Comparison of ENCODE assay signal across 8 cellular contexts in the genomic region with DNA sequence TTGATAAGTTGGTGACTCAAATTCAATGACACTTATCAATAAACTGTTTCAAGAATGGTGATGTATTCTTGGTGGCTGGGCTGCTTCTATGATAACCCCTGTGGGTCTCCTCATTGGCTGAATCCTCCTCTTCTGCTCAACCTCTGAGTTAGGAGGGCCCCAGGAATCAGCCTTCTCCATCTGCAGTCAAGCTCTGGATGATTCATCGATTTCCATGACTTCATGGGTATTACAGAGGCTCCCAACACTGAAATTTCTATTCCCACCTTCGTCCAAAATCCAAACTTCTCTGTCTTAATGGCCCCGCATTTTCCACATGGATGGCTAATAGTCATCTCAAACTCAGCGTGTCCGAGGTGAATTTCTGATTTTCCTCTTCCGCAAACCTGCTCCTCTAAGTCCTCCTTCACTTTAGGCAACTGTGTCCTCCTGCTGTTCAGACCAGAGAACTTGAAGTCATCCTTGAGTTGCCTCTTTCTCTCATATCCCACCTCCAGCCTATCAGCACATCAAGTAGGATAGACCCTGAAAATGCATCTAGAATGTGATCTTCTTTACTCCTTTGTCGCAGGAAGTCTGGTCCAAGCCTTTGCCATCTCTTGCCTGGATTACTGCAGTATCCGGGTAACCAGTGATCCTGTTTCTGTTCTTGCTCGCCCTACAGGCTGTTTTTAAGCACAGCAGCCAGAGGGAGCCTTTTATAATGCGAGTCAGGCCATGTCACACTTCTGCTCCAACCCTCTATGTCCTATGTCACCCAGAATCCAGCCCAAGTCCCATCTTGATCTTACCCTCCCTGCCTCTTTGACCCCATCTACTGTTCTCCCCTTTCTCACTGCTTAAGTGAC. TPM values are rescaled to one million over a fixed set of nuclear protein-coding genes. Genes with fewer than 3 reads are reported as not detected.
A peak's percentile ranks its signal among the peaks of the same experiment; 100 is the strongest.
DNase-seq lines count a peak whose midpoint lies in the region; ATAC-seq and TF ChIP-seq lines count a peak whose summit lies in the region.

No MANE protein-coding gene starts in this region.

- peak; percentile 59; the same call in 1 of the 2 replicates for TF ChIP-seq CTCF in PC-9 (conservative IDR thresholded peaks at IDR 0.05)
- peak; percentile 64 for TF ChIP-seq CTCF in fibroblast of pulmonary artery (IDR thresholded peaks at IDR 0.05; ENCODE audit: low read length, missing control alignments)
- no peak for TF ChIP-seq CTCF in prostate gland (IDR thresholded peaks at IDR 0.05)

- no TSS peak for BruUV-seq in PC-9 (replicated peaks; lab: Mats Ljungman, UMichigan)

- H3K4me1 ChIP-seq in PC-9 (replicated peaks; ENCODE audit: insufficient read depth) (0 out of 2 replicates have a peak, but pooled peaks cover 12% of the 10 kb centered on the region), prostate gland (replicated peaks) (no peaks in the 10 kb centered on the region)

- no peak overlapping the region for H3K4me3 ChIP-seq in PC-9
- H3K4me3 ChIP-seq in fibroblast of pulmonary artery (replicated peaks; ENCODE audit: low read depth, low read length) = no peak overlapping the region
- no peak overlapping the region for H3K4me3 ChIP-seq in prostate gland

- no peak for ATAC-seq in GM21515 (IDR thresholded peaks at IDR 0.05; ENCODE audit: unreplicated experiment)

- H3F3A ChIP-seq in PC-9 (ENCODE audit: insufficient read depth, low read depth) = no peaks in the 10 kb centered on the region

- H3K27me3 ChIP-seq in PC-9 (ENCODE audit: insufficient read depth, low read depth) (no peaks in the 10 kb centered on the region), prostate gland (replicated peaks; ENCODE audit: insufficient read depth) (no peaks in the 10 kb centered on the region)

- no peaks in the 10 kb centered on the region for H3K79me2 ChIP-seq in PC-9 (ENCODE audit: low read depth)

- H3K27ac ChIP-seq in PC-9 = no peak overlapping the region
- no peak overlapping the region for H3K27ac ChIP-seq in prostate gland

- H3K9me3 ChIP-seq in PC-9 (ENCODE audit: insufficient read depth, low read depth) = no peaks in the 10 kb centered on the region
- no peaks in the 10 kb centered on the region for H3K9me3 ChIP-seq in prostate gland

- no peaks in the 10 kb centered on the region for H4K20me1 ChIP-seq in PC-9 (ENCODE audit: insufficient read depth)

- no peaks in the 10 kb centered on the region for H3K9me2 ChIP-seq in PC-9 (ENCODE audit: insufficient read depth)

- H3K36me3 ChIP-seq in PC-9 (ENCODE audit: low read depth) (no peaks in the 10 kb centered on the region), prostate gland (no peaks in the 10 kb centered on the region)

- WGBS in prostate gland = 86% methylated on average over 10 of the region's 10 CpGs

- POLR2A ChIA-PET in HEK293T (lab: Yijun Ruan, JAX) = no interaction called here
- POLR2A ChIA-PET in PC-9 (lab: Charles Lee; ENCODE audit: unreplicated experiment) = no interaction called here

- CTCF ChIA-PET in HEK293T (lab: Yijun Ruan, JAX) (no interaction called here), PC-9 (lab: Charles Lee) (interaction anchor here (0.6 kb wide), 1 partner anchor 36 kb away, joined by 3 read pairs; no protein-coding TSS in a partner anchor)

- DNase-seq in NCI-H82 (lab: John Stamatoyannopoulos, UW) (peak; percentile 15), NCI-H82 treated with DMSO at 0.1 percent for 48 hours (lab: John Stamatoyannopoulos, UW; ENCODE audit: unreplicated experiment) (no peak), HEK293T (ENCODE audit: extremely low spot score) (peak; percentile 54), PC-9 (no peak), fibroblast of pulmonary artery (ENCODE audit: low read depth) (peak; percentile 22), prostate gland (ENCODE audit: low spot score) (no peak)
- no peak for DNase-seq in stimulated activated CD4-positive, alpha-beta T cell treated with anti-CD3 and anti-CD28 coated beads, Interleukin-4, amount 100 ng/mL, for 24 hours

- H3K4me2 ChIP-seq in PC-9 = no peak overlapping the region

- TF ChIP-seq POLR2A in prostate gland (IDR thresholded peaks at IDR 0.05) = no peak

- no peak overlapping the region for H2AFZ ChIP-seq in PC-9

- intact Hi-C loops in PC-9 (cut with micrococcal nuclease; ENCODE audit: unreplicated experiment) (no loop called here), prostate gland (cut with DNase I) (no loop called here)

TF ChIP-seq in HEK293T, 16 proteins besides CTCF, POLR2A, EP300 and RAD21:
- no peak for TF ChIP-seq BHLHE40 (IDR thresholded peaks at IDR 0.05; ENCODE audit: borderline replicate concordance)
- TF ChIP-seq FOXK2 (IDR thresholded peaks at IDR 0.05) = no peak
- no peak for TF ChIP-seq TARDBP (IDR thresholded peaks at IDR 0.05)
- TF ChIP-seq, protein P1, sequence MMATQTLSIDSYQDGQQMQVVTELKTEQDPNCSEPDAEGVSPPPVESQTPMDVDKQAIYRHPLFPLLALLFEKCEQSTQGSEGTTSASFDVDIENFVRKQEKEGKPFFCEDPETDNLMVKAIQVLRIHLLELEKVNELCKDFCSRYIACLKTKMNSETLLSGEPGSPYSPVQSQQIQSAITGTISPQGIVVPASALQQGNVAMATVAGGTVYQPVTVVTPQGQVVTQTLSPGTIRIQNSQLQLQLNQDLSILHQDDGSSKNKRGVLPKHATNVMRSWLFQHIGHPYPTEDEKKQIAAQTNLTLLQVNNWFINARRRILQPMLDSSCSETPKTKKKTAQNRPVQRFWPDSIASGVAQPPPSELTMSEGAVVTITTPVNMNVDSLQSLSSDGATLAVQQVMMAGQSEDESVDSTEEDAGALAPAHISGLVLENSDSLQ (IDR thresholded peaks at IDR 0.05) = no peak
- no peak for TF ChIP-seq ARNT (IDR thresholded peaks at IDR 0.05)

RNA-seq across cellular contexts. Expression of a gene that starts 41.4 kb away (rescaled TPM):
- total RNA-seq in PC-9 (2021) (0.41 TPM in 1 of 2 replicates, not detected in the other), prostate gland (10 to 100 TPM in 1 of 2 donors, 1 to 10 TPM in 1; 7.8 to 13.5 TPM)

Comparison
In these comparisons a context has a peak if more than half of its experiments do, and no peak if none do; other contexts are left out.
1. DNase-seq: peak in NCI-H82 (single experiment), HEK293T (single experiment) and fibroblast of pulmonary artery (single experiment); none in NCI-H82 treated with DMSO at 0.1 percent for 48 hours (single experiment), PC-9 (0 of 2), prostate gland (single experiment) and stimulated activated CD4-positive, alpha-beta T cell treated with anti-CD3 and anti-CD28 coated beads, Interleukin-4, amount 100 ng/mL, for 24 hours (single experiment).
2. CTCF ChIP-seq: peak in PC-9 (single experiment) and fibroblast of pulmonary artery (single experiment); none in prostate gland (0 of 4).